ENCODE assay signal across 19 cellular contexts in the genomic region with DNA sequence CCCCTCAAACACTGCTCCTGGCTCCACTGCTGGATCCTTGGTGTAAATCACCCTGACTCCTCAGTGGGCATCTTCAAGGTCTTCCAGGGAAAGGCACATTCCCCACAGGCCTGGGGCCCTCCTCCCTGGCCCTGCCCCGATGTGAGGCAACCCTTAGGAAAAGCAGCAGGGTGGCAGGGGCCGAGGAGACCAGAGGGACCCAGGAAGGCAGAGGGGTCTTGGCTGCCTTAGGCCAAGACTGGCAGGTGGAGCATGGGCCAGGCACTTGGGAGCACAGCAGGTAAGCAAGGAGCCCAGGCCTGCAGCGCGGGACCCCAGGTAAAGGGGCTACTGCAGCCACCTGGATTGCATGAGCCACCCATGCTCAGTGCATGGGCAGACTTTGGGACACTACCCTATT.
"Had no signal": no experiment of that assay in that cellular context is flagged by ENCODE, and none has a peak within 500 bp of the region (broad histone marks: within the 10 kb centered on the region; RNA-seq: fewer than 3 reads in every experiment).

No MANE protein-coding gene starts in this region.

- H3K9me3 Mint-ChIP-seq: activated naive CD4-positive, alpha-beta T cell treated with anti-CD3 and anti-CD28 coated beads for 36 hours had no signal

- H3K27ac Mint-ChIP-seq: activated B cell treated with CpG ODN at 0.5 μM for 24 hours; activated CD4-positive, alpha-beta memory T cell treated with anti-CD3 and anti-CD28 coated beads for 36 hours; activated CD4-positive, alpha-beta T cell treated with anti-CD3 and anti-CD28 coated beads, Interleukin-2, amount 10 ng/mL, durations not matched to agents 7 days and 5 days; activated naive CD4-positive, alpha-beta T cell treated with anti-CD3 and anti-CD28 coated beads for 36 hours; activated naive CD8-positive, alpha-beta T cell; T-helper 1 cell treated with Interleukin-12 subunit alpha and Interleukin-12 subunit beta and Interleukin-4 antibody, amounts not matched to agents 30 μg/mL and 1 μg/mL, for 36 hours had no signal

- H3K36me3 ChIP-seq: brain microvascular endothelial cell had no signal

- H3K4me3 Mint-ChIP-seq: activated B cell treated with CpG ODN at 0.5 μM for 24 hours; activated CD4-positive, alpha-beta memory T cell treated with anti-CD3 and anti-CD28 coated beads for 36 hours; activated CD4-positive, alpha-beta T cell treated with anti-CD3 and anti-CD28 coated beads, Interleukin-2, amount 10 ng/mL, durations not matched to agents 7 days and 5 days; activated naive CD4-positive, alpha-beta T cell treated with anti-CD3 and anti-CD28 coated beads for 36 hours; activated naive CD8-positive, alpha-beta T cell; activated T-helper 17 cell treated with anti-CD3 and anti-CD28 coated beads, Interleukin-2, amount 50 U/mL, for 72 hours; T-helper 1 cell treated with Interleukin-12 subunit alpha and Interleukin-12 subunit beta and Interleukin-4 antibody, amounts not matched to agents 30 μg/mL and 1 μg/mL, for 36 hours had no signal

- H3K27me3 ChIP-seq: brain microvascular endothelial cell had no signal

- H3K36me3 Mint-ChIP-seq: activated CD4-positive, alpha-beta memory T cell treated with anti-CD3 and anti-CD28 coated beads for 36 hours; activated naive CD8-positive, alpha-beta T cell had no signal

- H3K27ac ChIP-seq: brain microvascular endothelial cell, PC-9 had no signal

- H3K4me3 ChIP-seq: PC-9 had no signal

- H3K4me1 Mint-ChIP-seq: activated B cell treated with CpG ODN at 0.5 μM for 24 hours had no signal

- DNase-seq: activated B cell treated with CpG ODN at 0.5 μM for 24 hours; activated CD4-positive, alpha-beta memory T cell treated with anti-CD3 and anti-CD28 coated beads for 36 hours; activated CD4-positive, alpha-beta T cell treated with anti-CD3 and anti-CD28 coated beads for 1 hour; activated CD4-positive, alpha-beta T cell treated with anti-CD3 and anti-CD28 coated beads, Interleukin-2, amount 10 ng/mL, durations not matched to agents 7 days and 5 days; activated gamma-delta T cell; activated naive CD4-positive, alpha-beta T cell treated with anti-CD3 and anti-CD28 coated beads for 36 hours; activated T-cell treated with anti-CD3 and anti-CD28 coated beads for 4 hours; brain microvascular endothelial cell; Kasumi-1; KBM-7; NCI-H1105 treated with DMSO at 0.1 percent for 48 hours; NCI-H1436 treated with DMSO at 0.1 percent for 48 hours; NCI-H187; NCI-H2081; PC-9; SHP77 treated with DMSO at 0.1 percent for 48 hours had no signal

- H3K27me3 Mint-ChIP-seq: activated CD4-positive, alpha-beta memory T cell treated with anti-CD3 and anti-CD28 coated beads for 36 hours; activated naive CD8-positive, alpha-beta T cell; activated T-helper 17 cell treated with anti-CD3 and anti-CD28 coated beads, Interleukin-2, amount 50 U/mL, for 72 hours had no signal

- ATAC-seq: activated T-helper 17 cell treated with anti-CD3 and anti-CD28 coated beads, Interleukin-2, amount 50 U/mL, for 72 hours had no signal
